In genomic region chr6:27604986-27605385, GRCh38 we compare ENCODE assay signal across 10 cellular contexts.
DNase-seq lines count a peak whose midpoint lies in the region; ATAC-seq and TF ChIP-seq lines count a peak whose summit lies in the region.
"Had no signal": no experiment of that assay in that cellular context is flagged by ENCODE, and none has a peak within 500 bp of the region (broad histone marks: within the 10 kb centered on the region; RNA-seq: fewer than 3 reads in every experiment).

No MANE protein-coding gene starts in this region.

- peak overlapping the region; percentile 96 for H3K4me3 Mint-ChIP-seq in Caco-2 (ENCODE audit: unreplicated experiment)

- CTCF ChIA-PET in Caco-2 (lab: Charles Lee) = interaction anchor here (1.0 to 1.5 kb wide), 2 partner anchors 83 to 147 kb away, joined by 4 to 6 read pairs; no protein-coding TSS in a partner anchor

- H2BK120ac ChIP-seq in mesendoderm (ENCODE audit: low read depth, low read length) = no peak overlapping the region

- no peak overlapping the region for H4K8ac ChIP-seq in mesendoderm (ENCODE audit: low read depth, low read length)

- H3K36me3 ChIP-seq in Caco-2 (ENCODE audit: control insufficient read depth, insufficient read depth, low read length) (no peaks in the 10 kb centered on the region), mesendoderm (ENCODE audit: control insufficient read depth, insufficient read depth, low read length) (no peaks in the 10 kb centered on the region), mucosa of descending colon (ENCODE audit: low read depth) (no peaks in the 10 kb centered on the region)
- H3K36me3 ChIP-seq: transverse colon had no signal

- POLR2A ChIA-PET in Caco-2 (lab: Charles Lee) = interaction anchor here (0.7 kb wide), 1 partner anchor 179 kb away, joined by 3 read pairs; no protein-coding TSS in a partner anchor

- H3K4me3 ChIP-seq in Caco-2 (ENCODE audit: low read depth, low read length) = peak overlapping the region; percentile 52
- H3K4me3 ChIP-seq in astrocyte of the cerebellum (ENCODE audit: low read depth, low read length) = peak overlapping the region; percentile 39
- H3K4me3 ChIP-seq in mesendoderm (ENCODE audit: low read length) = peak overlapping the region; percentile 72
- no peak overlapping the region for H3K4me3 ChIP-seq in mucosa of descending colon
- H3K4me3 ChIP-seq: transverse colon had no signal

- ATAC-seq in mucosa of descending colon (no peak), HG03280 (IDR thresholded peaks at IDR 0.05; ENCODE audit: unreplicated experiment) (no peak)

- H3K4me1 ChIP-seq in Caco-2 (no peaks in the 10 kb centered on the region), mesendoderm (ENCODE audit: control insufficient read depth, low read depth, low read length) (no peaks in the 10 kb centered on the region), mucosa of descending colon (ENCODE audit: low read depth) (no peaks in the 10 kb centered on the region)
- H3K4me1 ChIP-seq: transverse colon had no signal

- no peaks in the 10 kb centered on the region for H3K79me1 ChIP-seq in mesendoderm (ENCODE audit: low read length)

- no peak overlapping the region for H3K27ac ChIP-seq in mesendoderm (ENCODE audit: low read depth, low read length)
- H3K27ac ChIP-seq: transverse colon had no signal

- peak overlapping the region; percentile 79 for H3K9ac ChIP-seq in mesendoderm (ENCODE audit: low read length)

- peaks cover 2% of the 10 kb centered on the region for H3K27me3 Mint-ChIP-seq in Caco-2 (ENCODE audit: insufficient read depth, unreplicated experiment)

- H3K4me1 Mint-ChIP-seq in Caco-2 (ENCODE audit: low read depth, unreplicated experiment) = peaks cover 9% of the 10 kb centered on the region

- WGBS in mesendoderm (ENCODE audit: extremely low coverage, insufficient coverage, low lambda C conversion rate) = no CpG with 5 or more reads among the region's 13 CpGs

- intact Hi-C loops in Caco-2 (cut with micrococcal nuclease; ENCODE audit: unreplicated experiment) (loop anchor here (1.0 to 5.0 kb wide), 3 partner anchors 13 to 308 kb away; no protein-coding TSS in a partner anchor), mucosa of descending colon (cut with DNase I, micrococcal nuclease) (no loop called here)

- no TSS peak for BruUV-seq in Caco-2 (replicated peaks; lab: Mats Ljungman, UMichigan)

- DNase-seq in Caco-2 (peak in 1 of 2 experiments; percentile 38), HPDE6-E6E7 (ENCODE audit: extremely low spot score) (peak; percentile 14), astrocyte of the cerebellum (ENCODE audit: low read depth) (no peak), mesendoderm (peak; percentile 81), NCI-H187 (lab: John Stamatoyannopoulos, UW) (no peak), mucosa of descending colon (no peak), NOMO-1 treated with DMSO at 0.1 percent for 48 hours (lab: John Stamatoyannopoulos, UW; ENCODE audit: unreplicated experiment) (no peak)
- DNase-seq: NCI-H524 treated with DMSO at 0.1 percent for 48 hours, transverse colon had no signal

- H3K79me2 ChIP-seq in mesendoderm (ENCODE audit: control insufficient read depth, insufficient read depth, low read length) = no peaks in the 10 kb centered on the region

- H3K27me3 ChIP-seq in Caco-2 (replicated peaks; ENCODE audit: control insufficient read depth, insufficient read depth, low read length) = no peaks in the 10 kb centered on the region
- H3K27me3 ChIP-seq in mesendoderm (ENCODE audit: insufficient read depth, low read length, poor library complexity) = no peaks in the 10 kb centered on the region

- no peak overlapping the region for H2BK5ac ChIP-seq in mesendoderm (ENCODE audit: low read length)

- H3K9me3 Mint-ChIP-seq in Caco-2 (ENCODE audit: unreplicated experiment) = no peaks in the 10 kb centered on the region

- no peak overlapping the region for H4K5ac ChIP-seq in mesendoderm (ENCODE audit: low read length)

- peak overlapping the region; percentile 64 for H3K4me2 ChIP-seq in mesendoderm (ENCODE audit: low read length)

- H2AK5ac ChIP-seq in mesendoderm (ENCODE audit: low read length) = no peak overlapping the region

- H3K27ac Mint-ChIP-seq in Caco-2 (ENCODE audit: unreplicated experiment) = peak overlapping the region; percentile 94

- in situ Hi-C loops in astrocyte of the cerebellum (cut with HindIII; ENCODE audit: low sequenced_read_pairs) = no loop called here

- H3K36me3 Mint-ChIP-seq in Caco-2 (ENCODE audit: insufficient read depth, unreplicated experiment) = peaks cover 16% of the 10 kb centered on the region

- TF ChIP-seq CTCF in Caco-2 (IDR thresholded peaks at IDR 0.05; ENCODE audit: insufficient read depth in 1 of 2, low read depth in 1 of 2, low read length in 1 of 2, severe bottlenecking in 1 of 2, unreplicated experiment in 1 of 2) (no peak), astrocyte of the cerebellum (IDR thresholded peaks at IDR 0.05; ENCODE audit: low read depth, low read length, missing control alignments) (no peak), mucosa of descending colon (IDR thresholded peaks at IDR 0.05) (no peak)

- H3K56ac ChIP-seq in mesendoderm (ENCODE audit: low read length) = peak overlapping the region; percentile 81

- no peak overlapping the region for H2BK15ac ChIP-seq in mesendoderm (replicated peaks; ENCODE audit: low read depth)

- H3K18ac ChIP-seq in mesendoderm (ENCODE audit: low read length) = peak overlapping the region; percentile 87

- no peak overlapping the region for H3K23ac ChIP-seq in mesendoderm (ENCODE audit: low read length)

- H3K9me3 ChIP-seq in Caco-2 (no peaks in the 10 kb centered on the region; the same call in 1 of the 2 replicates), mucosa of descending colon (no peaks in the 10 kb centered on the region)
- H3K9me3 ChIP-seq: transverse colon had no signal

- H3K4ac ChIP-seq in mesendoderm (ENCODE audit: low read depth, low read length) = peak overlapping the region; percentile 52

Comparison
In these comparisons a context has a peak if more than half of its experiments do, and no peak if none do; other contexts are left out.
1. DNase-seq: peak in HPDE6-E6E7 (single experiment) and mesendoderm (single experiment); none in astrocyte of the cerebellum (single experiment), NCI-H187 (0 of 2), mucosa of descending colon (0 of 3) and NOMO-1 treated with DMSO at 0.1 percent for 48 hours (single experiment).